ENCODE assay signal across 8 cellular contexts in genomic region chr17:74987909-74988711, GRCh38. TPM values are rescaled to one million over a fixed set of nuclear protein-coding genes. Genes with fewer than 3 reads are reported as not detected.
DNase-seq lines count a peak whose midpoint lies in the region; ATAC-seq, FAIRE-seq and TF ChIP-seq lines count a peak whose summit lies in the region.

No MANE protein-coding gene starts in this region.

- in situ Hi-C loops in ACHN (cut with HindIII; ENCODE audit: low pct_ligation_motif_present, low pct_unique_long_range_greater_than_20kb, low sequenced_read_pairs) (no loop called here), mammary epithelial cell (cut with MboI; ENCODE audit: low sequenced_read_pairs in 2 of 2) (no loop called here)

- BruUV-seq in mammary epithelial cell (replicated peaks; lab: Mats Ljungman, UMichigan): TSS peak; percentile 86

- H3K4me2 ChIP-seq in mammary epithelial cell (ENCODE audit: insufficient read depth, low read depth, low read length): peak overlapping the region; percentile 82

- H4K20me1 ChIP-seq in mammary epithelial cell (ENCODE audit: insufficient read depth, low read length): no peaks in the 10 kb centered on the region

- H3K27me3 ChIP-seq in mammary epithelial cell (ENCODE audit: insufficient read depth, low read length): no peaks in the 10 kb centered on the region

- no peak for FAIRE-seq in GM19239 (lab: Jason Lieb, UNC)

- ATAC-seq in GM18498 (IDR thresholded peaks at IDR 0.05; ENCODE audit: unreplicated experiment) (peak; percentile 44), HG03095 (IDR thresholded peaks at IDR 0.05; ENCODE audit: unreplicated experiment) (peak; percentile 11)

- peak overlapping the region; percentile 72 for H3K27ac ChIP-seq in mammary epithelial cell (ENCODE audit: insufficient read depth, low read depth, low read length)

- H2AFZ ChIP-seq in mammary epithelial cell (ENCODE audit: low read depth, low read length): peak overlapping the region; percentile 91

- peak overlapping the region; percentile 83 to 92 (median 84) for H3K4me3 ChIP-seq in mammary epithelial cell (replicated peaks in 1 of 3; ENCODE audit: insufficient read depth in 1 of 3, low read depth in 2 of 3, low read length in 3 of 3)
- peak overlapping the region; percentile 73 for H3K4me3 ChIP-seq in retinal pigment epithelial cell (ENCODE audit: low read length)

- peaks cover 44% of the 10 kb centered on the region for H3K4me1 ChIP-seq in mammary epithelial cell (ENCODE audit: insufficient read depth, low read length)

- peak overlapping the region; percentile 92 for H3K9ac ChIP-seq in mammary epithelial cell (ENCODE audit: insufficient read depth, low read length)

- H3K36me3 ChIP-seq in mammary epithelial cell (ENCODE audit: insufficient read depth, low read length): no peaks in the 10 kb centered on the region

- dilution Hi-C loops in mammary epithelial cell (cut with HindIII; ENCODE audit: low sequenced_read_pairs): no loop called here

- TF ChIP-seq CTCF in mammary epithelial cell (conservative IDR thresholded peaks at IDR 0.05 in 1 of 2, IDR thresholded peaks at IDR 0.05 in 1 of 2; ENCODE audit: extremely low read depth in 1 of 2, insufficient read depth in 1 of 2, low read depth in 1 of 2, low read length in 2 of 2) (peak in 1 of 2 donors; percentile 49), retinal pigment epithelial cell (conservative IDR thresholded peaks at IDR 0.05; ENCODE audit: low read depth, low read length) (peak; percentile 42)

- intact Hi-C loops in mammary epithelial cell (cut with micrococcal nuclease): loop anchor here (1.0 kb wide), 2 partner anchors 24 to 46 kb away; partner anchors contain the start of gene MRPL58

- CTCF ChIA-PET in mammary epithelial cell (lab: Charles Lee; ENCODE audit: low non-redundant PET): interaction anchor here (0.7 kb wide), 1 partner anchor 39 kb away, joined by 3 read pairs; no protein-coding TSS in a partner anchor

- peak; percentile 81 for DNase-seq in ACHN
- peak; percentile 75 for DNase-seq in RKO (ENCODE audit: low spot score)
- DNase-seq in mammary epithelial cell: peak; percentile 73
- DNase-seq in iPS-NIHi11 (ENCODE audit: low spot score): peak; percentile 74
- no peak for DNase-seq in retinal pigment epithelial cell (ENCODE audit: low read depth)
- DNase-seq in GM19239 (ENCODE audit: insufficient read length, low spot score): no peak

- H3K9me3 ChIP-seq in mammary epithelial cell (replicated peaks; ENCODE audit: insufficient read depth, low read length): no peaks in the 10 kb centered on the region

- 3% methylated on average over 26 of the region's 76 CpGs for WGBS in mammary epithelial cell (ENCODE audit: low coverage, missing lambda C conversion rate)

- H3K79me2 ChIP-seq in mammary epithelial cell (ENCODE audit: insufficient read depth, low read length): peaks cover 38% of the 10 kb centered on the region

RNA-seq across cellular contexts. Expression of gene CDR2L, which starts 0.7 kb away (rescaled TPM):
- total RNA-seq in mammary epithelial cell: 10 to 100 TPM; 38.5 to 45.5 TPM
- polyA plus RNA-seq in mammary epithelial cell: 25.8 TPM
- polyA minus RNA-seq in mammary epithelial cell: 15.7 TPM

RNA-seq across cellular contexts. Expression of gene HID1, which starts 15.6 kb away (rescaled TPM):
- total RNA-seq in mammary epithelial cell: 1 to 10 TPM; 1.2 TPM
- 0.52 TPM for polyA plus RNA-seq in mammary epithelial cell
- polyA minus RNA-seq in mammary epithelial cell: 8.9 TPM

RNA-seq across cellular contexts. Expression of gene MRPL58, which starts 24.4 kb away (rescaled TPM):
- 10 to 100 TPM; 22.2 to 43.2 TPM for total RNA-seq in mammary epithelial cell
- polyA plus RNA-seq in mammary epithelial cell: 53.1 TPM
- 15.8 TPM for polyA minus RNA-seq in mammary epithelial cell

RNA-seq across cellular contexts. Expression of gene OTOP3, which starts 52.4 kb away (rescaled TPM):
- not detected for total RNA-seq in mammary epithelial cell
- polyA plus RNA-seq in mammary epithelial cell: not detected
- not detected for polyA minus RNA-seq in mammary epithelial cell

RNA-seq across cellular contexts. Expression of gene ATP5PD, which starts 58.7 kb away (rescaled TPM):
- 100 to 1,000 TPM; 142 to 269 TPM for total RNA-seq in mammary epithelial cell
- 382 TPM for polyA plus RNA-seq in mammary epithelial cell
- polyA minus RNA-seq in mammary epithelial cell: 123 TPM

Comparison
In these comparisons a context has a peak if more than half of its experiments do, and no peak if none do; other contexts are left out.
1. DNase-seq: peak in ACHN (single experiment), RKO (single experiment), mammary epithelial cell (single experiment) and iPS-NIHi11 (single experiment); none in retinal pigment epithelial cell (single experiment) and GM19239 (single experiment).